In genomic region chr15:32536507-32537172, GRCh38 we compare ENCODE assay signal across 8 cellular contexts. TPM values are rescaled to one million over a fixed set of nuclear protein-coding genes. Genes with fewer than 3 reads are reported as not detected.
DNase-seq lines count a peak whose midpoint lies in the region; ATAC-seq and TF ChIP-seq lines count a peak whose summit lies in the region.
"Not testable (repeated sequence)": the region's sequence is repeated elsewhere in the genome, so short reads cannot be mapped to it uniquely, and the experiment has no call there.

No MANE protein-coding gene starts in this region.

- 0% methylated on average over 25 to 28 of the region's 61 CpGs for WGBS in sigmoid colon, 2 donors

- not testable (repeated sequence) for H3K9me3 Mint-ChIP-seq in dendritic cell treated with granulocyte-macrophage colony-stimulating factor and Interleukin-4, amounts not matched to agents 40 ng/mL and 50 ng/mL, for 4 days

- intact Hi-C loops in dendritic cell treated with granulocyte-macrophage colony-stimulating factor and Interleukin-4, amounts not matched to agents 40 ng/mL and 50 ng/mL, for 4 days (cut with micrococcal nuclease); sigmoid colon (cut with DNase I); tibial artery (cut with DNase I; ENCODE audit: low total_unique reads): not testable (repeated sequence)

- ATAC-seq in GM18511 (IDR thresholded peaks at IDR 0.05; ENCODE audit: unreplicated experiment) (peak; percentile 88), HG02642 (IDR thresholded peaks at IDR 0.05; ENCODE audit: poor library complexity, unreplicated experiment) (peak; percentile 95)

- not testable (repeated sequence) for TF ChIP-seq POLR2A in sigmoid colon (IDR thresholded peaks at IDR 0.05)

- not testable (repeated sequence) for H3K36me3 ChIP-seq in sigmoid colon, tibial artery

- not testable (repeated sequence) for H3K36me3 Mint-ChIP-seq in dendritic cell treated with granulocyte-macrophage colony-stimulating factor and Interleukin-4, amounts not matched to agents 40 ng/mL and 50 ng/mL, for 4 days (ENCODE audit: low read depth)

- H3K27ac ChIP-seq in layer of hippocampus (ENCODE audit: low read depth, low read length), result peak overlapping the region; percentile 62
- peak overlapping the region; percentile 77 to 84 (median 82) for H3K27ac ChIP-seq in sigmoid colon
- H3K27ac ChIP-seq in tibial artery, result peak overlapping the region; percentile 75 to 87

- not testable (repeated sequence) for H3K27me3 ChIP-seq in layer of hippocampus (ENCODE audit: control insufficient read depth, insufficient read depth, low read length); sigmoid colon; tibial artery

- not testable (repeated sequence) for DNase-seq in LNCaP clone FGC (ENCODE audit: low read depth)
- peak; percentile 12 to 16 for DNase-seq in activated CD8-positive, alpha-beta memory T cell treated with anti-CD3 and anti-CD28 coated beads for 4 hours (ENCODE audit: low read depth in 2 of 2)
- DNase-seq in sigmoid colon, result peak; percentile 68
- peak in 1 of 2 donors; percentile 72 for DNase-seq in tibial artery

- not testable (repeated sequence) for H3K9me3 ChIP-seq in sigmoid colon, tibial artery

- H3K27ac Mint-ChIP-seq in dendritic cell treated with granulocyte-macrophage colony-stimulating factor and Interleukin-4, amounts not matched to agents 40 ng/mL and 50 ng/mL, for 4 days, result peak overlapping the region; percentile 55

- not testable (repeated sequence) for H3K4me1 Mint-ChIP-seq in dendritic cell treated with granulocyte-macrophage colony-stimulating factor and Interleukin-4, amounts not matched to agents 40 ng/mL and 50 ng/mL, for 4 days (ENCODE audit: low read depth)

- not testable (repeated sequence) for H3K27me3 Mint-ChIP-seq in dendritic cell treated with granulocyte-macrophage colony-stimulating factor and Interleukin-4, amounts not matched to agents 40 ng/mL and 50 ng/mL, for 4 days

- H3K4me1 ChIP-seq in sigmoid colon, tibial artery: not testable (repeated sequence)

- not testable (repeated sequence) for TF ChIP-seq EP300 in sigmoid colon (IDR thresholded peaks at IDR 0.05)

- peak overlapping the region; percentile 70 for H3K4me3 Mint-ChIP-seq in dendritic cell treated with granulocyte-macrophage colony-stimulating factor and Interleukin-4, amounts not matched to agents 40 ng/mL and 50 ng/mL, for 4 days

- not testable (repeated sequence) for TF ChIP-seq CTCF in LNCaP clone FGC (IDR thresholded peaks at IDR 0.05; ENCODE audit: control insufficient read depth, extremely low read depth, insufficient read depth); sigmoid colon (IDR thresholded peaks at IDR 0.05); tibial artery (IDR thresholded peaks at IDR 0.05)

- peak overlapping the region; percentile 51 for H3K4me3 ChIP-seq in LNCaP clone FGC (ENCODE audit: low read depth, low read length)
- H3K4me3 ChIP-seq in sigmoid colon, result peak overlapping the region; percentile 46 to 54 (median 50)
- H3K4me3 ChIP-seq in tibial artery, result peak overlapping the region; percentile 55 to 71

RNA-seq across cellular contexts. Expression of gene GOLGA8N, which starts 56.6 kb away (rescaled TPM):
- 10 to 100 TPM in 2 of 4 donors, 1 to 10 TPM in 2; 7.7 to 22.7 (median 10.3) TPM for total RNA-seq in sigmoid colon
- polyA plus RNA-seq in sigmoid colon, result 1 to 10 TPM in 2 of 3 donors, under 1 TPM in 1; 0.46 to 5.3 (median 1.8) TPM
